In the genomic region with DNA sequence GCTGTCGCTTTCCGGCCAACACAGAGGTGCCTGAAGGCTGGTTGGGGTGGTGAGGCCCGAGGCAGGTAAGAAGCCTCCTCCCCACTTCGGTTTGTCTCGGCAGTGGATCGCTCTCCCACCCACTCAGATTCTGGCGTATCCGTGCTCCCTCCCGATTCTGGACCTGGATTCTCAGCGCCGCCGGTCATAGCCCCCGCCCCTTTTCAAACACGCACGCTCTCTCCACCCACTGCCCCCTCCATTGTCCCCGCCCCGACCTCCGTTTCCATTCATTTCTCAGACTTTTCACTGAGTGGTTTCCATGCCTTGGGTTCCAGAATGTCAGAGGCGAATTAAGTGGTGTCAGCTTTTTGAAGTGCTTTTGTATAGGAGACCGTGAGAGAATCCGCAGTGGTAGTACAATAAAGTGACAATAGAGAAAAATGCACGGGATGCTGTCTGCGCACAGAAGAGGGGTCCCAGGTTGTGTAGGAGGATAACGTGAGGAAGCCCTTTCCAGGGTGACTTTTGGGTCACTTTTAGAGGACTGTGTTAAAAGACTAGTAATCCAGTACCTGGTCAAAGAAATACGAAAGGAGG, we compare ENCODE assay signal across 8 cellular contexts. TPM values are rescaled to one million over a fixed set of nuclear protein-coding genes. Genes with fewer than 3 reads are reported as not detected.
DNase-seq lines count a peak whose midpoint lies in the region; ATAC-seq and TF ChIP-seq lines count a peak whose summit lies in the region.

A gene (plus strand): TSS at position 4 of the 579 bp plus-strand sequence. CDS start 21,221 bp downstream, outside the sequence.

- H3K4me3 ChIP-seq in SK-N-SH (ENCODE audit: low read depth in 2 of 2, low read length in 1 of 2) (peak within 1 kb of the TSS; percentile 77 to 94), epithelial cell of esophagus (ENCODE audit: low read length) (peak within 1 kb of the TSS; percentile 94)

- H3K9me2 ChIP-seq in SK-N-SH = no peaks in the 10 kb centered on the region

- POLR2A ChIA-PET in SK-N-SH (lab: Yijun Ruan, JAX) = interaction anchor here (1.3 kb wide), 1 partner anchor 27 kb away, joined by 3 read pairs; no protein-coding TSS in a partner anchor

- no peaks in the 10 kb centered on the region for H3K9me3 ChIP-seq in SK-N-SH

- peak within 1 kb of the TSS; percentile 97 to 100 for H3K4me3 Mint-ChIP-seq in activated T-cell treated with anti-CD3 and anti-CD28 coated beads, Interleukin-2, amount 50 U/mL, for 72 hours
- peak within 1 kb of the TSS; percentile 99 for H3K4me3 Mint-ChIP-seq in natural killer cell treated with Interleukin-12 subunit alpha and Interleukin-12 subunit beta and Interleukin-15 and Interleukin-18, amount 100 ng/mL, for 72 hours

- CTCF ChIA-PET in SK-N-SH (lab: Yijun Ruan, JAX) = interaction anchor here (0.5 kb wide), 1 partner anchor 330 kb away, joined by 3 read pairs; no protein-coding TSS in a partner anchor

- peak within 1 kb of the TSS; percentile 84 for H3K4me2 ChIP-seq in SK-N-SH

- H3K27me3 ChIP-seq in SK-N-SH (ENCODE audit: insufficient read depth) = no peaks in the 10 kb centered on the region

- peaks cover 26% of the 10 kb centered on the region for H4K20me1 ChIP-seq in SK-N-SH (ENCODE audit: insufficient read depth)

- TF ChIP-seq RAD21 in SK-N-SH (IDR thresholded peaks at IDR 0.05; ENCODE audit: low read length) = no peak

- peaks cover 51% of the 10 kb centered on the region for H3K79me2 ChIP-seq in SK-N-SH (ENCODE audit: insufficient read depth)

- 2% methylated on average over 25 of the region's 25 CpGs for WGBS in SK-N-SH (ENCODE audit: low lambda C conversion rate)

- H3K4me1 Mint-ChIP-seq in activated T-cell treated with anti-CD3 and anti-CD28 coated beads, Interleukin-2, amount 50 U/mL, for 72 hours (ENCODE audit: low read depth) = peaks cover 45% of the 10 kb centered on the region
- peaks cover 15 to 29% of the 10 kb centered on the region in 2 donors for H3K4me1 Mint-ChIP-seq in natural killer cell treated with Interleukin-12 subunit alpha and Interleukin-12 subunit beta and Interleukin-15 and Interleukin-18, amount 100 ng/mL, for 72 hours (ENCODE audit: low read depth in 2 of 2)

- DNase-seq in activated T-cell treated with anti-CD3 and anti-CD28 coated beads, Interleukin-2, amount 50 U/mL, for 72 hours = no peak
- DNase-seq in activated T-cell treated with anti-CD3 and anti-CD28 coated beads, Interleukin-2, amount 50 U/mL, for 1 hour = no peak
- DNase-seq in SK-N-SH (peak; percentile 80), epithelial cell of esophagus (ENCODE audit: low read depth) (no peak), MV-4-11 (lab: John Stamatoyannopoulos, UW) (no peak), midbrain (lab: John Stamatoyannopoulos, UW) (no peak)
- DNase-seq in natural killer cell treated with Interleukin-12 subunit alpha and Interleukin-12 subunit beta and Interleukin-15 and Interleukin-18, amount 100 ng/mL, for 72 hours (ENCODE audit: low spot score) = no peak

- no peak for TF ChIP-seq EP300 in SK-N-SH (IDR thresholded peaks at IDR 0.05; ENCODE audit: borderline replicate concordance in 1 of 2, low read depth in 1 of 2, low read length in 1 of 2)

- H3K4me1 ChIP-seq in SK-N-SH (ENCODE audit: control insufficient read depth in 1 of 2, insufficient read depth in 2 of 2, low read depth in 1 of 2, low read length in 1 of 2) = peaks cover 0 to 8% of the 10 kb centered on the region in 2 experiments; a peak in 3 of 4 replicates

- no peak for TF ChIP-seq CTCF in SK-N-SH (IDR thresholded peaks at IDR 0.05)
- TF ChIP-seq CTCF in epithelial cell of esophagus (IDR thresholded peaks at IDR 0.05; ENCODE audit: insufficient read depth, low read depth, low read length, missing control alignments) = no peak

- H2AFZ ChIP-seq in SK-N-SH (ENCODE audit: low read depth) = peak within 1 kb of the TSS; percentile 95

- H3K9me3 Mint-ChIP-seq in activated T-cell treated with anti-CD3 and anti-CD28 coated beads, Interleukin-2, amount 50 U/mL, for 72 hours = no peaks in the 10 kb centered on the region
- no peaks in the 10 kb centered on the region for H3K9me3 Mint-ChIP-seq in natural killer cell treated with Interleukin-12 subunit alpha and Interleukin-12 subunit beta and Interleukin-15 and Interleukin-18, amount 100 ng/mL, for 72 hours

- H3K27me3 Mint-ChIP-seq in activated T-cell treated with anti-CD3 and anti-CD28 coated beads, Interleukin-2, amount 50 U/mL, for 72 hours (ENCODE audit: low read depth) = no peaks in the 10 kb centered on the region
- H3K27me3 Mint-ChIP-seq in natural killer cell treated with Interleukin-12 subunit alpha and Interleukin-12 subunit beta and Interleukin-15 and Interleukin-18, amount 100 ng/mL, for 72 hours = no peaks in the 10 kb centered on the region

- H3F3A ChIP-seq in SK-N-SH (replicated peaks; ENCODE audit: insufficient read depth) = peaks cover 15% of the 10 kb centered on the region

- peak within 1 kb of the TSS; percentile 91 for H3K9ac ChIP-seq in SK-N-SH

- peak within 1 kb of the TSS; percentile 99 for H3K27ac ChIP-seq in SK-N-SH (ENCODE audit: low read depth in 2 of 2, low read length in 1 of 2)

- H3K36me3 Mint-ChIP-seq in activated T-cell treated with anti-CD3 and anti-CD28 coated beads, Interleukin-2, amount 50 U/mL, for 72 hours (ENCODE audit: insufficient read depth in 2 of 2) = peaks cover 0 to 3% of the 10 kb centered on the region in 2 donors
- H3K36me3 Mint-ChIP-seq in natural killer cell treated with Interleukin-12 subunit alpha and Interleukin-12 subunit beta and Interleukin-15 and Interleukin-18, amount 100 ng/mL, for 72 hours = no peaks in the 10 kb centered on the region

- ATAC-seq in activated T-cell treated with anti-CD3 and anti-CD28 coated beads, Interleukin-2, amount 50 U/mL, for 72 hours (replicated peaks in 1 of 2) = peak; percentile 58
- peak; percentile 26 for ATAC-seq in HG02852 (IDR thresholded peaks at IDR 0.05; ENCODE audit: unreplicated experiment)
- peak; percentile 61 to 73 for ATAC-seq in natural killer cell treated with Interleukin-12 subunit alpha and Interleukin-12 subunit beta and Interleukin-15 and Interleukin-18, amount 100 ng/mL, for 72 hours

- no peaks in the 10 kb centered on the region for H3K36me3 ChIP-seq in SK-N-SH (replicated peaks in 1 of 2; ENCODE audit: control insufficient read depth in 1 of 2, insufficient read depth in 2 of 2, low read length in 1 of 2)

- H3K27ac Mint-ChIP-seq in activated T-cell treated with anti-CD3 and anti-CD28 coated beads, Interleukin-2, amount 50 U/mL, for 72 hours = peak within 1 kb of the TSS; percentile 93
- peak within 1 kb of the TSS; percentile 85 to 93 for H3K27ac Mint-ChIP-seq in natural killer cell treated with Interleukin-12 subunit alpha and Interleukin-12 subunit beta and Interleukin-15 and Interleukin-18, amount 100 ng/mL, for 72 hours

TF ChIP-seq in SK-N-SH, 30 proteins besides CTCF, POLR2A, EP300 and RAD21 (continues in another document):
- no peak for TF ChIP-seq YY1 (IDR thresholded peaks at IDR 0.05; ENCODE audit: low read depth)
- no peak for TF ChIP-seq RFX5 (IDR thresholded peaks at IDR 0.05; ENCODE audit: low read length)
- peak; percentile 94 for TF ChIP-seq POLR2AphosphoS5 (IDR thresholded peaks at IDR 0.05; ENCODE audit: low read depth, low read length)
- TF ChIP-seq NFIC (IDR thresholded peaks at IDR 0.05; ENCODE audit: borderline replicate concordance) = no peak
- no peak for TF ChIP-seq CHD2 (IDR thresholded peaks at IDR 0.05; ENCODE audit: low read length, partially characterized antibody)
- no peak for TF ChIP-seq MEF2A (IDR thresholded peaks at IDR 0.05; ENCODE audit: borderline replicate concordance, low read depth)
- TF ChIP-seq, protein P1, sequence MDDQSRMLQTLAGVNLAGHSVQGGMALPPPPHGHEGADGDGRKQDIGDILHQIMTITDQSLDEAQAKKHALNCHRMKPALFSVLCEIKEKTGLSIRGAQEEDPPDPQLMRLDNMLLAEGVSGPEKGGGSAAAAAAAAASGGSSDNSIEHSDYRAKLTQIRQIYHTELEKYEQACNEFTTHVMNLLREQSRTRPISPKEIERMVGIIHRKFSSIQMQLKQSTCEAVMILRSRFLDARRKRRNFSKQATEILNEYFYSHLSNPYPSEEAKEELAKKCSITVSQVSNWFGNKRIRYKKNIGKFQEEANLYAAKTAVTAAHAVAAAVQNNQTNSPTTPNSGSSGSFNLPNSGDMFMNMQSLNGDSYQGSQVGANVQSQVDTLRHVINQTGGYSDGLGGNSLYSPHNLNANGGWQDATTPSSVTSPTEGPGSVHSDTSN (IDR thresholded peaks at IDR 0.05) = 0 out of 2 replicates have a peak, but pooled peaks have one; percentile 1
- TF ChIP-seq TAF1 (IDR thresholded peaks at IDR 0.05; ENCODE audit: borderline replicate concordance, low read depth, low read length) = 0 out of 2 replicates have a peak, but pooled peaks have one; percentile 4
- no peak for TF ChIP-seq FOXM1 (IDR thresholded peaks at IDR 0.05; ENCODE audit: low read depth)
- no peak for TF ChIP-seq ELF1 (IDR thresholded peaks at IDR 0.05)
- no peak for TF ChIP-seq NRF1 (IDR thresholded peaks at IDR 0.05; ENCODE audit: low read depth, low read length)
- TF ChIP-seq, protein P2, sequence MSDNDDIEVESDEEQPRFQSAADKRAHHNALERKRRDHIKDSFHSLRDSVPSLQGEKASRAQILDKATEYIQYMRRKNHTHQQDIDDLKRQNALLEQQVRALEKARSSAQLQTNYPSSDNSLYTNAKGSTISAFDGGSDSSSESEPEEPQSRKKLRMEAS (IDR thresholded peaks at IDR 0.05; ENCODE audit: low read depth) = no peak
- no peak for TF ChIP-seq TCF12 (IDR thresholded peaks at IDR 0.05)
- TF ChIP-seq, protein P3, sequence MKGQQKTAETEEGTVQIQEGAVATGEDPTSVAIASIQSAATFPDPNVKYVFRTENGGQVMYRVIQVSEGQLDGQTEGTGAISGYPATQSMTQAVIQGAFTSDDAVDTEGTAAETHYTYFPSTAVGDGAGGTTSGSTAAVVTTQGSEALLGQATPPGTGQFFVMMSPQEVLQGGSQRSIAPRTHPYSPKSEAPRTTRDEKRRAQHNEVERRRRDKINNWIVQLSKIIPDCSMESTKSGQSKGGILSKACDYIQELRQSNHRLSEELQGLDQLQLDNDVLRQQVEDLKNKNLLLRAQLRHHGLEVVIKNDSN (IDR thresholded peaks at IDR 0.05; ENCODE audit: borderline replicate concordance, low read depth) = no peak

RNA-seq across cellular contexts. Expression of the gene that starts here (rescaled TPM):
- 1 to 10 TPM; 1.5 to 3.2 TPM for total RNA-seq in activated T-cell treated with anti-CD3 and anti-CD28 coated beads, Interleukin-2, amount 50 U/mL, for 72 hours
- 1.4 and 1.7 TPM in 2 replicates for polyA plus RNA-seq in SK-N-SH (2012; rRNA removed)
- polyA plus RNA-seq in SK-N-SH (2012; cell fraction: cytosol; rRNA removed) = 1.7 TPM in 2 replicates
- polyA plus RNA-seq in SK-N-SH (2012; cell fraction: nucleus; rRNA removed) = 0.67 and 2.2 TPM in 2 replicates
- 1 to 10 TPM in 1 of 2 donors, under 1 TPM in 1; 0.84 to 1.6 TPM for total RNA-seq in natural killer cell treated with Interleukin-12 subunit alpha and Interleukin-12 subunit beta and Interleukin-15 and Interleukin-18, amount 100 ng/mL, for 72 hours
